In genomic region chr17:76527430-76528111, GRCh38 we compare ENCODE assay signal across 8 cellular contexts. TPM values are rescaled to one million over a fixed set of nuclear protein-coding genes. Genes with fewer than 3 reads are reported as not detected.
DNase-seq lines count a peak whose midpoint lies in the region; ATAC-seq and TF ChIP-seq lines count a peak whose summit lies in the region.

No MANE protein-coding gene starts in this region.

- WGBS in heart left ventricle, 4 donors = 25 to 46% (median 36%) methylated on average over 20 to 26 of the region's 26 CpGs

- intact Hi-C loops in heart left ventricle (cut with DNase I) = loop anchor here in 3 of 10 donors (2.0 to 10.0 kb wide), 3 partner anchors 13 to 187 kb away; partner anchors contain the start of genes MXRA7 (in 1 of the 3) and PRCD (in 1 of the 3)

- H3K9me3 ChIP-seq in heart left ventricle = no peaks in the 10 kb centered on the region

- no peaks in the 10 kb centered on the region for H3K27me3 ChIP-seq in heart left ventricle

- ATAC-seq in GM18868 (IDR thresholded peaks at IDR 0.05; ENCODE audit: unreplicated experiment) (peak; percentile 37), HG03432 (IDR thresholded peaks at IDR 0.05; ENCODE audit: unreplicated experiment) (peak; percentile 51), heart left ventricle (peak; percentile 11 to 61 (median 50)), GM19023 (IDR thresholded peaks at IDR 0.05; ENCODE audit: unreplicated experiment) (no peak), GM18870 (IDR thresholded peaks at IDR 0.05; ENCODE audit: unreplicated experiment) (no peak)

- TF ChIP-seq POLR2A in heart left ventricle (IDR thresholded peaks at IDR 0.05) = peak in 1 of 2 donors; percentile 67

- H3K4me3 ChIP-seq in heart left ventricle = peak overlapping the region in 11 of 12 donors; percentile 12 to 52 (median 38)
- H3K4me3 ChIP-seq in skin epidermis = no peak overlapping the region

- peak in 6 of 12 donors; percentile 6 to 32 (median 12) for TF ChIP-seq CTCF in heart left ventricle (IDR thresholded peaks at IDR 0.05)

- H3K4me1 ChIP-seq in heart left ventricle = peaks cover 16 to 80% (median 63%) of the 10 kb centered on the region in 12 donors

- H3K36me3 ChIP-seq in heart left ventricle = peaks cover 0 to 10% (median 0%) of the 10 kb centered on the region in 9 donors

- H3K27ac ChIP-seq in heart left ventricle (peak overlapping the region; percentile 89 to 99 (median 95)), skin epidermis (peak overlapping the region in 16 of 21 experiments; percentile 36 to 94 (median 80))

- peak; percentile 77 for DNase-seq in activated effector memory CD4-positive, alpha-beta T cell treated with anti-CD3 and anti-CD28 coated beads, Interleukin-2, amount 50 U/mL, for 16 hours
- DNase-seq in heart left ventricle = peak; percentile 71 to 88 (median 75)
- no peak for DNase-seq in NCI-H1930 (lab: John Stamatoyannopoulos, UW)

RNA-seq across cellular contexts. Expression of gene CYGB, which starts 9.9 kb away (rescaled TPM):
- total RNA-seq in heart left ventricle = 10 to 100 TPM; 11.8 to 37.9 (median 21.9) TPM
- polyA plus RNA-seq in heart left ventricle = 10 to 100 TPM; 16.7 to 25.9 TPM

RNA-seq across cellular contexts. Expression of gene PRCD, which starts 12.3 kb away (rescaled TPM):
- total RNA-seq in heart left ventricle = 1 to 10 TPM; 1.1 to 4.9 (median 2.7) TPM
- 1 to 10 TPM; 1.2 to 7.6 TPM for polyA plus RNA-seq in heart left ventricle

RNA-seq across cellular contexts. Expression of gene RHBDF2, which starts 26.3 kb away (rescaled TPM):
- total RNA-seq in heart left ventricle = 10 to 100 TPM in 7 of 9 donors, 1 to 10 TPM in 2; 6.3 to 49.4 (median 14.1) TPM
- polyA plus RNA-seq in heart left ventricle = 10 to 100 TPM; 11.7 to 18.3 TPM

RNA-seq across cellular contexts. Expression of gene ST6GALNAC2, which starts 58.1 kb away (rescaled TPM):
- total RNA-seq in heart left ventricle = 1 to 10 TPM; 3.3 to 7.8 (median 5.6) TPM
- 1 to 10 TPM; 2.1 to 2.3 TPM for polyA plus RNA-seq in heart left ventricle

Comparison
In these comparisons a context has a peak if more than half of its experiments do, and no peak if none do; other contexts are left out.
1. ATAC-seq: peak in GM18868 (single experiment), HG03432 (single experiment) and heart left ventricle (4 of 4); none in GM19023 (single experiment) and GM18870 (single experiment).
2. DNase-seq: peak in activated effector memory CD4-positive, alpha-beta T cell treated with anti-CD3 and anti-CD28 coated beads, Interleukin-2, amount 50 U/mL, for 16 hours (single experiment) and heart left ventricle (5 of 5); none in NCI-H1930 (0 of 2).
3. H3K4me3 ChIP-seq: peak in heart left ventricle (11 of 12); none in skin epidermis (0 of 7).